In genomic region chr7:44748042-44748947, GRCh38 we compare ENCODE assay signal across 8 cellular contexts.
DNase-seq lines count a peak whose midpoint lies in the region; ATAC-seq, FAIRE-seq and TF ChIP-seq lines count a peak whose summit lies in the region.

Gene ZMIZ2, plus strand, starts transcription at chr7:44748847. Its CDS starts 7,403 bp downstream, at chr7:44756250.

- ATAC-seq in effector memory CD8-positive, alpha-beta T cell (replicated peaks), result peak; percentile 82
- peak; percentile 67 for ATAC-seq in memory B cell (ENCODE audit: low read depth)

- peak; percentile 40 for DNase-seq in CMK (ENCODE audit: low read depth)
- peak; percentile 98 for DNase-seq in GM20000 (ENCODE audit: low spot score)
- peak; percentile 92 for DNase-seq in HTR-8/SVneo (ENCODE audit: insufficient read length, low spot score)
- DNase-seq in NOMO-1 (lab: John Stamatoyannopoulos, UW; ENCODE audit: unreplicated experiment in 2 of 2), result peak; percentile 77 to 85
- DNase-seq in activated CD8-positive, alpha-beta memory T cell treated with anti-CD3 and anti-CD28 coated beads for 48 hours (ENCODE audit: low read depth in 2 of 3, low spot score in 2 of 3), result peak; percentile 88 to 92 (median 92)
- DNase-seq in effector memory CD8-positive, alpha-beta T cell, result peak; percentile 86 to 95 (median 92)
- DNase-seq in memory B cell (ENCODE audit: low spot score in 2 of 2), result peak; percentile 95 to 99
- DNase-seq in stimulated activated CD8-positive, alpha-beta memory T cell treated with anti-CD3 and anti-CD28 coated beads, Interleukin-12 subunit alpha, Interleukin-12 subunit beta, amount 100 ng/mL, for 1 hour (ENCODE audit: low read depth), result peak; percentile 87

- peak; percentile 36 for FAIRE-seq in HTR-8/SVneo (lab: Jason Lieb, UNC)

- peaks cover 30 to 35% of the 10 kb centered on the region in 2 donors for H3K4me1 Mint-ChIP-seq in effector memory CD8-positive, alpha-beta T cell (ENCODE audit: low read depth in 2 of 2)
- peaks cover 34% of the 10 kb centered on the region for H3K4me1 Mint-ChIP-seq in memory B cell

- H3K36me3 Mint-ChIP-seq in effector memory CD8-positive, alpha-beta T cell (ENCODE audit: insufficient read depth), result peaks cover 14% of the 10 kb centered on the region
- peaks cover 3% of the 10 kb centered on the region for H3K36me3 Mint-ChIP-seq in memory B cell

- no peaks in the 10 kb centered on the region for H3K9me3 Mint-ChIP-seq in effector memory CD8-positive, alpha-beta T cell
- no peaks in the 10 kb centered on the region for H3K9me3 Mint-ChIP-seq in memory B cell

- H3K27me3 Mint-ChIP-seq in effector memory CD8-positive, alpha-beta T cell, result no peaks in the 10 kb centered on the region
- no peaks in the 10 kb centered on the region for H3K27me3 Mint-ChIP-seq in memory B cell

- peak within 1 kb of the TSS; percentile 83 to 85 for H3K4me3 Mint-ChIP-seq in effector memory CD8-positive, alpha-beta T cell
- H3K4me3 Mint-ChIP-seq in memory B cell, result peak within 1 kb of the TSS; percentile 92

- peak within 1 kb of the TSS; percentile 81 to 88 for H3K27ac Mint-ChIP-seq in effector memory CD8-positive, alpha-beta T cell
- H3K27ac Mint-ChIP-seq in memory B cell, result peak within 1 kb of the TSS; percentile 96

- TF ChIP-seq CTCF in GM20000 (IDR thresholded peaks at IDR 0.05; ENCODE audit: extremely low read depth, missing control alignments), result no peak

Comparison
In these comparisons a context has a peak if more than half of its experiments do, and no peak if none do; other contexts are left out.
1. Peak in every context shown above with its lines: DNase-seq and ATAC-seq.
2. DNase-seq: peak in every context shown above with its lines; median percentile 98 in GM20000; 97 in memory B cell; 92 in HTR-8/SVneo; 92 in activated CD8-positive, alpha-beta memory T cell treated with anti-CD3 and anti-CD28 coated beads for 48 hours; 92 in effector memory CD8-positive, alpha-beta T cell; 87 in stimulated activated CD8-positive, alpha-beta memory T cell treated with anti-CD3 and anti-CD28 coated beads, Interleukin-12 subunit alpha, Interleukin-12 subunit beta, amount 100 ng/mL, for 1 hour; 81 in NOMO-1; 40 in CMK.